22 cellular contexts compared by ENCODE assay signal in the genomic region with DNA sequence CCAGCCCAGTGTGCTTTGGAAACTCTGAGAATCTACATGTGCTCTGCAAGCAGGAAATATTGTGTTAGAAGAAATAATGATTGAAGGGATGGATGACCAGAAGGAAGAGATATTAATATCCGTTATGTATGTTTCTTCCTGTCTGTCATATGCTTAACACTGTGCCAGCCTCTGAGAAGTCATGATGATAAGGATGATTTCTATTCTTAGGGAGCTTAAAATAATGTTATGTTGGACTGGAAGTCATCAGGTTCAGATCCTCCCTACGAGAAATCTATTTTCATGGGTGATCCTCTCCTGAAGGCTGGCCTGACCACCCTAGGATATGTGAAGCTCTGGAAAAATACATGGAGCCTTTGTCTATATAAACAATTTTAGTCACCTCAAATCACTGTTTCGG.
"Had no signal": no experiment of that assay in that cellular context is flagged by ENCODE, and none has a peak within 500 bp of the region (broad histone marks: within the 10 kb centered on the region; RNA-seq: fewer than 3 reads in every experiment).

No MANE protein-coding gene starts in this region.

- DNase-seq: Karpas-422, KG1, MG63, NCI-H1092, NCI-H1105 treated with DMSO at 0.1 percent for 48 hours, NCI-H1417 treated with DMSO at 0.1 percent for 48 hours, NCI-H146, NCI-H1694 treated with DMSO at 0.1 percent for 48 hours, NCI-H1930, NCI-H2081, NCI-H2107, NCI-H2171, NCI-H226, NCI-H446, NCI-H510A, NCI-H524 treated with DMSO at 0.1 percent for 48 hours, NCI-H69, NCI-H774, RPMI8226, SHP77 treated with DMSO at 0.1 percent for 48 hours, SJCRH30 had no signal

- H3K36me3 ChIP-seq: MG63, SJCRH30 had no signal

- FAIRE-seq: RCC 7860 had no signal

- H3K27ac ChIP-seq: SJCRH30 had no signal

- H3K9me3 ChIP-seq: MG63, SJCRH30 had no signal

- H3K4me3 ChIP-seq: MG63, SJCRH30 had no signal

- H3K27me3 ChIP-seq: SJCRH30 had no signal

- H3K4me1 ChIP-seq: SJCRH30 had no signal
